ENCODE assay signal across 9 cellular contexts in genomic region chr15:91515188-91515754, GRCh38.
A peak's percentile ranks its signal among the peaks of the same experiment; 100 is the strongest.
DNase-seq lines count a peak whose midpoint lies in the region; ATAC-seq and TF ChIP-seq lines count a peak whose summit lies in the region.
"Had no signal": no experiment of that assay in that cellular context is flagged by ENCODE, and none has a peak within 500 bp of the region (broad histone marks: within the 10 kb centered on the region; RNA-seq: fewer than 3 reads in every experiment).

No MANE protein-coding gene starts in this region.

- H3K4me1 Mint-ChIP-seq in endothelial cell (ENCODE audit: unreplicated experiment), result no peaks in the 10 kb centered on the region

- H3K4me3 ChIP-seq in fibroblast of the aortic adventitia (ENCODE audit: low read depth, low read length) (no peak overlapping the region), skeletal muscle cell (ENCODE audit: low read depth, low read length) (no peak overlapping the region)

- DNase-seq in RPMI7951 (ENCODE audit: low read depth) (peak; percentile 93), fibroblast of the aortic adventitia (ENCODE audit: low read depth) (peak; percentile 84), skeletal muscle cell (ENCODE audit: low read depth) (peak; percentile 84), DMS153 treated with DMSO at 0.1 percent for 48 hours (lab: John Stamatoyannopoulos, UW; ENCODE audit: unreplicated experiment) (no peak), endothelial cell (ENCODE audit: low spot score) (no peak)
- DNase-seq: stimulated activated CD4-positive, alpha-beta T cell treated with anti-CD3 and anti-CD28 coated beads, Interleukin-4, amount 100 ng/mL, for 24 hours had no signal

- ATAC-seq in GM18868 (IDR thresholded peaks at IDR 0.05; ENCODE audit: unreplicated experiment) (peak; percentile 71), HG02938 (IDR thresholded peaks at IDR 0.05; ENCODE audit: unreplicated experiment) (no peak), HG03469 (IDR thresholded peaks at IDR 0.05; ENCODE audit: unreplicated experiment) (no peak)

- no peak overlapping the region for H3K27ac Mint-ChIP-seq in endothelial cell (ENCODE audit: unreplicated experiment)

- no peak overlapping the region for H3K4me3 Mint-ChIP-seq in endothelial cell (ENCODE audit: unreplicated experiment)

- H3K27me3 Mint-ChIP-seq in endothelial cell (ENCODE audit: unreplicated experiment), result no peaks in the 10 kb centered on the region

- no peaks in the 10 kb centered on the region for H3K36me3 Mint-ChIP-seq in endothelial cell (ENCODE audit: low read depth, unreplicated experiment)

- no peak for TF ChIP-seq CTCF in fibroblast of the aortic adventitia (IDR thresholded peaks at IDR 0.05; ENCODE audit: insufficient read depth, low read length)
- TF ChIP-seq CTCF in endothelial cell (IDR thresholded peaks at IDR 0.05; ENCODE audit: unreplicated experiment), result no peak

- H3K9me3 Mint-ChIP-seq in endothelial cell (ENCODE audit: unreplicated experiment), result no peaks in the 10 kb centered on the region

Comparison
In these comparisons a context has a peak if more than half of its experiments do, and no peak if none do; other contexts are left out.
1. DNase-seq: peak in RPMI7951 (single experiment), fibroblast of the aortic adventitia (single experiment) and skeletal muscle cell (single experiment); none in DMS153 treated with DMSO at 0.1 percent for 48 hours (single experiment) and endothelial cell (single experiment).